ENCODE assay signal across 28 cellular contexts in the genomic region with DNA sequence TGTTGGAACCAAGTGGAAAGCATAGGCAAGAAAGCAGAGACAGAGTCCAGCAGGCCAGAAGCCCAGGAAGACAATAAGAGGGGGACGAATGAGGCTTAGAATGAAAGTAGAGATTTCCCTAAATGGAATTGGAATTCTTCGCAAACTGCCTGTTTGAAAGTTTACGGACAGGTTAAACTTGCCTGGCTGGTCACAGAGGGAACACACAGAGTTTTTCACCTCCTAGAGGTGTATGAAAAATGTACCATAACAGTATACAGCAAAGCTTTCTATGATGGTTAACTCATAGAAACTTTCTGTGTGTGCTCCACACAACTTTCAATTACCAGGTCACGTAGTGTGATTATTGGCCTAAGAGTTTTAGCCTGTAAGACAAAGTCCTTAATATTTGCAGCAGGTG.
DNase-seq lines count a peak whose midpoint lies in the region; ATAC-seq and TF ChIP-seq lines count a peak whose summit lies in the region.
"Had no signal": no experiment of that assay in that cellular context is flagged by ENCODE, and none has a peak within 500 bp of the region (broad histone marks: within the 10 kb centered on the region; RNA-seq: fewer than 3 reads in every experiment).

No MANE protein-coding gene starts in this region.

- H2AFZ ChIP-seq in PC-9 = no peak overlapping the region

- 0 out of 2 replicates have a peak overlapping the region, but pooled peaks have one; percentile 11 for H3K4me2 ChIP-seq in PC-9
- H3K4me2 ChIP-seq: smooth muscle cell had no signal

- H4K20me1 ChIP-seq in PC-9 (ENCODE audit: insufficient read depth) = no peaks in the 10 kb centered on the region

- H3K4me3 Mint-ChIP-seq in mesothelial cell of epicardium = no peak overlapping the region
- H3K4me3 Mint-ChIP-seq: activated naive CD8-positive, alpha-beta T cell; effector memory CD8-positive, alpha-beta T cell; naive thymus-derived CD8-positive, alpha-beta T cell had no signal

- H3K9me3 ChIP-seq in PC-9 (ENCODE audit: insufficient read depth, low read depth) (no peaks in the 10 kb centered on the region), stomach smooth muscle (ENCODE audit: control insufficient read depth in 2 of 2, low read length in 2 of 2) (no peaks in the 10 kb centered on the region), transverse colon (no peaks in the 10 kb centered on the region)
- H3K9me3 ChIP-seq: esophagus squamous epithelium, heart right ventricle, vagina had no signal

- no peak overlapping the region for H3K4me3 ChIP-seq in PC-9
- H3K4me3 ChIP-seq in stomach smooth muscle (ENCODE audit: low read length in 2 of 2) = no peak overlapping the region
- no peak overlapping the region for H3K4me3 ChIP-seq in transverse colon
- H3K4me3 ChIP-seq: coronary artery, esophagus squamous epithelium, heart right ventricle, smooth muscle cell, vagina had no signal

- H3K36me3 ChIP-seq in PC-9 (ENCODE audit: low read depth) (0 out of 2 replicates have a peak, but pooled peaks cover 3% of the 10 kb centered on the region), stomach smooth muscle (ENCODE audit: control insufficient read depth in 2 of 2, insufficient read depth in 2 of 2, low read length in 2 of 2) (no peaks in the 10 kb centered on the region), transverse colon (no peaks in the 10 kb centered on the region)
- H3K36me3 ChIP-seq: esophagus squamous epithelium, heart right ventricle, vagina had no signal

- no peaks in the 10 kb centered on the region for H3K27me3 Mint-ChIP-seq in mesothelial cell of epicardium (ENCODE audit: low read depth)
- H3K27me3 Mint-ChIP-seq: activated naive CD8-positive, alpha-beta T cell; naive thymus-derived CD8-positive, alpha-beta T cell had no signal

- no peaks in the 10 kb centered on the region for H3K79me2 ChIP-seq in PC-9 (ENCODE audit: low read depth)

- no peaks in the 10 kb centered on the region for H3K9me3 Mint-ChIP-seq in mesothelial cell of epicardium
- H3K9me3 Mint-ChIP-seq: activated T-helper 2 cell treated with anti-CD3 and anti-CD28 coated beads, Interferon-gamma antibody, Interleukin-2, Interleukin-4, amounts not matched to agents 10 μg/mL and 5 μg/mL and 100 μg/mL, durations not matched to agents 14 hours and 24 hours and 36 hours; effector memory CD8-positive, alpha-beta T cell; IgD-negative memory B cell; naive thymus-derived CD8-positive, alpha-beta T cell had no signal

- H3K9ac ChIP-seq in stomach smooth muscle (ENCODE audit: low read length in 2 of 2) = peak overlapping the region in 1 of 2 donors; percentile 22

- ATAC-seq in GM21390 (IDR thresholded peaks at IDR 0.05; ENCODE audit: unreplicated experiment) = no peak
- ATAC-seq: effector memory CD8-positive, alpha-beta T cell; foreskin keratinocyte; HCT116; heart right ventricle; naive thymus-derived CD8-positive, alpha-beta T cell had no signal

- H3K4me1 Mint-ChIP-seq in mesothelial cell of epicardium = peaks cover 79% of the 10 kb centered on the region

- CTCF ChIA-PET in PC-9 (lab: Charles Lee) = no interaction called here

- DNase-seq in PC-9 = no peak
- no peak for DNase-seq in mesothelial cell of epicardium (ENCODE audit: low spot score in 2 of 2, unreplicated experiment in 2 of 2)
- no peak for DNase-seq in effector CD8-positive, alpha-beta T cell (lab: John Stamatoyannopoulos, UW)
- DNase-seq in transverse colon = no peak
- DNase-seq: activated CD4-positive, alpha-beta T cell treated with anti-CD3 and anti-CD28 coated beads for 48 hours; anterior cingulate cortex; DMS153; effector memory CD8-positive, alpha-beta T cell; esophagus squamous epithelium; foreskin keratinocyte; heart right ventricle; naive thymus-derived CD8-positive, alpha-beta T cell; NCI-H146; NCI-H2107; NCI-H345; SIG-M5; stimulated activated naive CD4-positive, alpha-beta T cell treated with Interleukin-2 at 50 U/mL for 16 hours; T1000 had no signal

- POLR2A ChIA-PET in PC-9 (lab: Charles Lee; ENCODE audit: unreplicated experiment) = no interaction called here

- in situ Hi-C loops in transverse colon (cut with MboI; ENCODE audit: low pct_ligation_motif_present in 1 of 4, low pct_unique_long_range_greater_than_20kb in 1 of 4, low sequenced_read_pairs in 3 of 4) = loop anchor here in 1 of 4 donors (25.0 kb wide), 1 partner anchor 870 kb away; no protein-coding TSS in a partner anchor

- TF ChIP-seq CTCF in PC-9 (conservative IDR thresholded peaks at IDR 0.05) (no peak), mesothelial cell of epicardium (IDR thresholded peaks at IDR 0.05; ENCODE audit: unreplicated experiment) (no peak), transverse colon (IDR thresholded peaks at IDR 0.05) (no peak)

- no peaks in the 10 kb centered on the region for H3K9me2 ChIP-seq in PC-9 (ENCODE audit: insufficient read depth)

- intact Hi-C loops in PC-9 (cut with micrococcal nuclease; ENCODE audit: unreplicated experiment) = loop anchor here (5.0 kb wide), 1 partner anchor 305 kb away; no protein-coding TSS in a partner anchor
- intact Hi-C loops in transverse colon (cut with DNase I; ENCODE audit: low total_unique reads) = no loop called here

- TF ChIP-seq EP300 in transverse colon (IDR thresholded peaks at IDR 0.05; ENCODE audit: low read depth) = no peak

- no peak for TF ChIP-seq POLR2A in transverse colon (IDR thresholded peaks at IDR 0.05)

- H3K27ac Mint-ChIP-seq in mesothelial cell of epicardium = peak overlapping the region; percentile 80
- H3K27ac Mint-ChIP-seq: activated naive CD8-positive, alpha-beta T cell; activated T-helper 2 cell treated with anti-CD3 and anti-CD28 coated beads, Interferon-gamma antibody, Interleukin-2, Interleukin-4, amounts not matched to agents 10 μg/mL and 5 μg/mL and 100 μg/mL, durations not matched to agents 14 hours and 24 hours and 36 hours; effector memory CD8-positive, alpha-beta T cell; IgD-negative memory B cell had no signal

- no peaks in the 10 kb centered on the region for H3F3A ChIP-seq in PC-9 (ENCODE audit: insufficient read depth, low read depth)

- WGBS in transverse colon (ENCODE audit: low coverage in 1 of 2), 2 donors = 67 to 70% methylated on average over 3 to 4 of the region's 4 CpGs

- H3K27me3 ChIP-seq in PC-9 (ENCODE audit: insufficient read depth, low read depth) = no peaks in the 10 kb centered on the region
- H3K27me3 ChIP-seq in stomach smooth muscle (ENCODE audit: control insufficient read depth in 1 of 2, insufficient read depth in 2 of 2, low read length in 2 of 2) = no peaks in the 10 kb centered on the region
- no peaks in the 10 kb centered on the region for H3K27me3 ChIP-seq in transverse colon
- H3K27me3 ChIP-seq: esophagus squamous epithelium, foreskin keratinocyte, heart right ventricle, vagina had no signal

- H3K4me1 ChIP-seq in PC-9 (replicated peaks; ENCODE audit: insufficient read depth) (peaks cover 8% of the 10 kb centered on the region), stomach smooth muscle (ENCODE audit: control insufficient read depth, insufficient read depth, low read length) (peaks cover 35% of the 10 kb centered on the region), transverse colon (peaks cover 23 to 43% (median 30%) of the 10 kb centered on the region in 4 donors)
- H3K4me1 ChIP-seq: foreskin keratinocyte had no signal

- no TSS peak for BruUV-seq in PC-9 (replicated peaks; lab: Mats Ljungman, UMichigan)

- H3K27ac ChIP-seq in PC-9 (no peak overlapping the region), cingulate gyrus (ENCODE audit: low read depth, low read length) (peak overlapping the region; percentile 74), stomach smooth muscle (ENCODE audit: low read length) (peak overlapping the region; percentile 59), transverse colon (peak overlapping the region in 1 of 4 donors; percentile 8)
- H3K27ac ChIP-seq: foreskin keratinocyte had no signal

- H3K36me3 Mint-ChIP-seq in mesothelial cell of epicardium = no peaks in the 10 kb centered on the region
- H3K36me3 Mint-ChIP-seq: activated naive CD8-positive, alpha-beta T cell; IgD-negative memory B cell; naive thymus-derived CD8-positive, alpha-beta T cell had no signal
